ENCODE assay signal across 6 cellular contexts in genomic region chr16:383326-384020, GRCh38. TPM values are rescaled to one million over a fixed set of nuclear protein-coding genes. Genes with fewer than 3 reads are reported as not detected.
DNase-seq lines count a peak whose midpoint lies in the region; ATAC-seq and FAIRE-seq lines count a peak whose summit lies in the region.

No MANE protein-coding gene starts in this region.

- no peaks in the 10 kb centered on the region for H3K9me3 Mint-ChIP-seq in activated CD4-positive, alpha-beta T cell treated with anti-CD3 and anti-CD28 coated beads, Interleukin-2, amount 10 ng/mL, durations not matched to agents 7 days and 5 days

- DNase-seq in activated CD4-positive, alpha-beta T cell treated with anti-CD3 and anti-CD28 coated beads, Interleukin-2, amount 10 ng/mL, durations not matched to agents 7 days and 5 days, result peak; percentile 36
- DNase-seq in islet precursor cell, result peak; percentile 92
- peak; percentile 37 for DNase-seq in urothelium cell line (ENCODE audit: low spot score)

- peak overlapping the region; percentile 51 for H3K27ac Mint-ChIP-seq in activated CD4-positive, alpha-beta T cell treated with anti-CD3 and anti-CD28 coated beads, Interleukin-2, amount 10 ng/mL, durations not matched to agents 7 days and 5 days

- peak; percentile 53 for FAIRE-seq in urothelium cell line (lab: Jason Lieb, UNC)

- CTCF ChIA-PET in activated CD4-positive, alpha-beta T cell treated with anti-CD3 and anti-CD28 coated beads, Interleukin-2, amount 10 ng/mL, durations not matched to agents 7 days and 5 days (lab: Charles Lee), result no interaction called here

- H3K27me3 Mint-ChIP-seq in activated CD4-positive, alpha-beta T cell treated with anti-CD3 and anti-CD28 coated beads, Interleukin-2, amount 10 ng/mL, durations not matched to agents 7 days and 5 days, result peaks cover 4% of the 10 kb centered on the region

- ATAC-seq in GM18907 (IDR thresholded peaks at IDR 0.05; ENCODE audit: unreplicated experiment) (peak; percentile 35), HG03521 (IDR thresholded peaks at IDR 0.05; ENCODE audit: unreplicated experiment) (no peak), GM21619 (IDR thresholded peaks at IDR 0.05; ENCODE audit: unreplicated experiment) (no peak)

- POLR2A ChIA-PET in activated CD4-positive, alpha-beta T cell treated with anti-CD3 and anti-CD28 coated beads, Interleukin-2, amount 10 ng/mL, durations not matched to agents 7 days and 5 days (lab: Charles Lee), result no interaction called here

- peaks cover 4% of the 10 kb centered on the region for H3K36me3 Mint-ChIP-seq in activated CD4-positive, alpha-beta T cell treated with anti-CD3 and anti-CD28 coated beads, Interleukin-2, amount 10 ng/mL, durations not matched to agents 7 days and 5 days (ENCODE audit: low read depth)

- H3K4me3 Mint-ChIP-seq in activated CD4-positive, alpha-beta T cell treated with anti-CD3 and anti-CD28 coated beads, Interleukin-2, amount 10 ng/mL, durations not matched to agents 7 days and 5 days, result peak overlapping the region; percentile 85

- H3K4me1 Mint-ChIP-seq in activated CD4-positive, alpha-beta T cell treated with anti-CD3 and anti-CD28 coated beads, Interleukin-2, amount 10 ng/mL, durations not matched to agents 7 days and 5 days, result peaks cover 25% of the 10 kb centered on the region

RNA-seq across cellular contexts. Expression of gene PGAP6, which starts 1.7 kb away (rescaled TPM):
- 10 to 100 TPM; 85.2 to 99.2 TPM for total RNA-seq in activated CD4-positive, alpha-beta T cell treated with anti-CD3 and anti-CD28 coated beads, Interleukin-2, amount 10 ng/mL, durations not matched to agents 7 days and 5 days

RNA-seq across cellular contexts. Expression of gene MRPL28, which starts 13.1 kb away (rescaled TPM):
- total RNA-seq in activated CD4-positive, alpha-beta T cell treated with anti-CD3 and anti-CD28 coated beads, Interleukin-2, amount 10 ng/mL, durations not matched to agents 7 days and 5 days, result 10 to 100 TPM; 78.4 to 80.0 TPM

RNA-seq across cellular contexts. Expression of gene NME4, which starts 13.5 kb away (rescaled TPM):
- total RNA-seq in activated CD4-positive, alpha-beta T cell treated with anti-CD3 and anti-CD28 coated beads, Interleukin-2, amount 10 ng/mL, durations not matched to agents 7 days and 5 days, result 10 to 100 TPM; 27.0 to 30.9 TPM

RNA-seq across cellular contexts. Expression of gene DECR2, which starts 18.2 kb away (rescaled TPM):
- total RNA-seq in activated CD4-positive, alpha-beta T cell treated with anti-CD3 and anti-CD28 coated beads, Interleukin-2, amount 10 ng/mL, durations not matched to agents 7 days and 5 days, result 1 to 10 TPM; 5.3 to 6.9 TPM

RNA-seq across cellular contexts. Expression of gene AXIN1, which starts 30.9 kb away (rescaled TPM):
- 10 to 100 TPM; 25.5 to 30.6 TPM for total RNA-seq in activated CD4-positive, alpha-beta T cell treated with anti-CD3 and anti-CD28 coated beads, Interleukin-2, amount 10 ng/mL, durations not matched to agents 7 days and 5 days

Comparison
In these comparisons a context has a peak if more than half of its experiments do, and no peak if none do; other contexts are left out.
1. DNase-seq: peak in every context shown above with its lines; median percentile 92 in islet precursor cell; 37 in urothelium cell line; 36 in activated CD4-positive, alpha-beta T cell treated with anti-CD3 and anti-CD28 coated beads, Interleukin-2, amount 10 ng/mL, durations not matched to agents 7 days and 5 days.